Comparison of ENCODE assay signal across 23 cellular contexts in genomic region chr14:58702466-58703148, GRCh38.
"Had no signal": no experiment of that assay in that cellular context is flagged by ENCODE, and none has a peak within 500 bp of the region (broad histone marks: within the 10 kb centered on the region; RNA-seq: fewer than 3 reads in every experiment).

No MANE protein-coding gene starts in this region.

- H3K4me1 Mint-ChIP-seq: activated CD8-positive, alpha-beta memory T cell treated with anti-CD3 and anti-CD28 coated beads, Interleukin-2, amount 10 ng/mL, durations not matched to agents 7 days and 5 days; activated naive CD4-positive, alpha-beta T cell treated with anti-CD3 and anti-CD28 coated beads, Interleukin-2, amount 10 ng/mL, durations not matched to agents 7 days and 5 days; activated naive CD8-positive, alpha-beta T cell treated with anti-CD3 and anti-CD28 coated beads for 36 hours; activated T-helper 17 cell treated with anti-CD3 and anti-CD28 coated beads, Interleukin-2, amount 50 U/mL, for 72 hours had no signal

- DNase-seq: activated CD4-positive, alpha-beta T cell treated with anti-CD3 and anti-CD28 coated beads for 4 hours; activated CD4-positive, alpha-beta T cell treated with anti-CD3 and anti-CD28 coated beads, Interleukin-2, amount 50 U/mL, for 48 hours; activated CD4-positive, CD25-positive, alpha-beta regulatory T cell; activated CD8-positive, alpha-beta memory T cell treated with anti-CD3 and anti-CD28 coated beads, Interleukin-2, amount 10 ng/mL, durations not matched to agents 7 days and 5 days; activated gamma-delta T cell treated with Interleukin-2 at 50 U/mL for 16 hours; activated naive CD4-positive, alpha-beta T cell treated with anti-CD3 and anti-CD28 coated beads, Interleukin-2, amount 10 ng/mL, durations not matched to agents 7 days and 5 days; activated naive CD8-positive, alpha-beta T cell treated with anti-CD3 and anti-CD28 coated beads for 36 hours; activated T-cell treated with anti-CD3 and anti-CD28 coated beads, Interleukin-2, amount 50 U/mL, for 24 hours; central memory CD4-positive, alpha-beta T cell; Karpas-422; MM.1S; NCI-H1105; NCI-H1436; NCI-H1694 treated with DMSO at 0.1 percent for 48 hours; NCI-H2029 treated with DMSO at 0.1 percent for 48 hours; NCI-H510A; NCI-H526 treated with DMSO at 0.1 percent for 48 hours; SIG-M5; T-helper 1 cell had no signal

- H3K27me3 ChIP-seq: breast epithelium had no signal

- H3K4me3 Mint-ChIP-seq: activated CD8-positive, alpha-beta memory T cell treated with anti-CD3 and anti-CD28 coated beads, Interleukin-2, amount 10 ng/mL, durations not matched to agents 7 days and 5 days; activated naive CD4-positive, alpha-beta T cell treated with anti-CD3 and anti-CD28 coated beads, Interleukin-2, amount 10 ng/mL, durations not matched to agents 7 days and 5 days; activated naive CD8-positive, alpha-beta T cell treated with anti-CD3 and anti-CD28 coated beads for 36 hours; activated T-cell treated with anti-CD3 and anti-CD28 coated beads, Interleukin-2, amount 50 U/mL, for 24 hours; activated T-helper 17 cell treated with anti-CD3 and anti-CD28 coated beads, Interleukin-2, amount 50 U/mL, for 72 hours had no signal

- ATAC-seq: activated CD8-positive, alpha-beta memory T cell treated with anti-CD3 and anti-CD28 coated beads, Interleukin-2, amount 10 ng/mL, durations not matched to agents 7 days and 5 days; activated T-helper 17 cell treated with anti-CD3 and anti-CD28 coated beads, Interleukin-2, amount 50 U/mL, for 72 hours; K562 had no signal

- FAIRE-seq: K562 had no signal

- H3K9me3 ChIP-seq: breast epithelium had no signal

- H3K36me3 ChIP-seq: breast epithelium had no signal

- H3K27ac Mint-ChIP-seq: activated CD8-positive, alpha-beta memory T cell treated with anti-CD3 and anti-CD28 coated beads, Interleukin-2, amount 10 ng/mL, durations not matched to agents 7 days and 5 days; activated naive CD4-positive, alpha-beta T cell treated with anti-CD3 and anti-CD28 coated beads, Interleukin-2, amount 10 ng/mL, durations not matched to agents 7 days and 5 days; activated naive CD8-positive, alpha-beta T cell treated with anti-CD3 and anti-CD28 coated beads for 36 hours; activated T-cell treated with anti-CD3 and anti-CD28 coated beads, Interleukin-2, amount 50 U/mL, for 24 hours; activated T-helper 17 cell treated with anti-CD3 and anti-CD28 coated beads, Interleukin-2, amount 50 U/mL, for 72 hours had no signal

- H3K4me1 ChIP-seq: breast epithelium had no signal

- H3K27ac ChIP-seq: breast epithelium, VCaP had no signal

- H3K4me3 ChIP-seq: breast epithelium, K562 had no signal

- H3K9me3 Mint-ChIP-seq: activated naive CD4-positive, alpha-beta T cell treated with anti-CD3 and anti-CD28 coated beads, Interleukin-2, amount 10 ng/mL, durations not matched to agents 7 days and 5 days; activated naive CD8-positive, alpha-beta T cell treated with anti-CD3 and anti-CD28 coated beads for 36 hours; activated T-cell treated with anti-CD3 and anti-CD28 coated beads, Interleukin-2, amount 50 U/mL, for 24 hours; activated T-helper 17 cell treated with anti-CD3 and anti-CD28 coated beads, Interleukin-2, amount 50 U/mL, for 72 hours had no signal

- H3K36me3 Mint-ChIP-seq: activated CD8-positive, alpha-beta memory T cell treated with anti-CD3 and anti-CD28 coated beads, Interleukin-2, amount 10 ng/mL, durations not matched to agents 7 days and 5 days; activated naive CD4-positive, alpha-beta T cell treated with anti-CD3 and anti-CD28 coated beads, Interleukin-2, amount 10 ng/mL, durations not matched to agents 7 days and 5 days; activated naive CD8-positive, alpha-beta T cell treated with anti-CD3 and anti-CD28 coated beads for 36 hours had no signal
